In genomic region chr16:23435500-23435899, GRCh38 we compare ENCODE assay signal across 8 cellular contexts. TPM values are rescaled to one million over a fixed set of nuclear protein-coding genes. Genes with fewer than 3 reads are reported as not detected.
DNase-seq lines count a peak whose midpoint lies in the region; ATAC-seq and TF ChIP-seq lines count a peak whose summit lies in the region.

No MANE protein-coding gene starts in this region.

- H3K4me3 ChIP-seq in HFF-Myc (replicated peaks; ENCODE audit: low read depth, low read length) = no peak overlapping the region

- no peak for ATAC-seq in HG02623 (IDR thresholded peaks at IDR 0.05; ENCODE audit: unreplicated experiment)

- TF ChIP-seq CTCF in C4-2B (conservative IDR thresholded peaks at IDR 0.05) = peak; percentile 96
- peak; percentile 92 for TF ChIP-seq CTCF in HFF-Myc (IDR thresholded peaks at IDR 0.05; ENCODE audit: low read depth, low read length, missing control alignments)

- no peak for DNase-seq in HFF-Myc (ENCODE audit: extremely low read depth, low read depth)
- DNase-seq in NCI-H748 treated with DMSO at 0.1 percent for 48 hours (lab: John Stamatoyannopoulos, UW) = peak; percentile 31
- peak; percentile 45 to 50 for DNase-seq in activated CD4-positive, alpha-beta T cell treated with anti-CD3 and anti-CD28 coated beads, Interleukin-2, amount 50 U/mL, for 4 hours
- DNase-seq in effector CD4-positive, alpha-beta T cell = peak; percentile 46
- peak; percentile 85 for DNase-seq in mesenteric fat pad (ENCODE audit: low spot score)
- peak; percentile 8 to 14 for DNase-seq in stimulated activated CD8-positive, alpha-beta memory T cell treated with anti-CD3 and anti-CD28 coated beads, Interleukin-4, amount 100 ng/mL, for 4 hours (ENCODE audit: low read depth in 2 of 2, low spot score in 1 of 2)

- H3K27ac ChIP-seq in C4-2B = no peak overlapping the region

RNA-seq across cellular contexts. Expression of gene COG7, which starts 17.5 kb away (rescaled TPM):
- 20.4 TPM for total RNA-seq in mesenteric fat pad
